1 cellular context compared by ENCODE assay signal in the genomic region with DNA sequence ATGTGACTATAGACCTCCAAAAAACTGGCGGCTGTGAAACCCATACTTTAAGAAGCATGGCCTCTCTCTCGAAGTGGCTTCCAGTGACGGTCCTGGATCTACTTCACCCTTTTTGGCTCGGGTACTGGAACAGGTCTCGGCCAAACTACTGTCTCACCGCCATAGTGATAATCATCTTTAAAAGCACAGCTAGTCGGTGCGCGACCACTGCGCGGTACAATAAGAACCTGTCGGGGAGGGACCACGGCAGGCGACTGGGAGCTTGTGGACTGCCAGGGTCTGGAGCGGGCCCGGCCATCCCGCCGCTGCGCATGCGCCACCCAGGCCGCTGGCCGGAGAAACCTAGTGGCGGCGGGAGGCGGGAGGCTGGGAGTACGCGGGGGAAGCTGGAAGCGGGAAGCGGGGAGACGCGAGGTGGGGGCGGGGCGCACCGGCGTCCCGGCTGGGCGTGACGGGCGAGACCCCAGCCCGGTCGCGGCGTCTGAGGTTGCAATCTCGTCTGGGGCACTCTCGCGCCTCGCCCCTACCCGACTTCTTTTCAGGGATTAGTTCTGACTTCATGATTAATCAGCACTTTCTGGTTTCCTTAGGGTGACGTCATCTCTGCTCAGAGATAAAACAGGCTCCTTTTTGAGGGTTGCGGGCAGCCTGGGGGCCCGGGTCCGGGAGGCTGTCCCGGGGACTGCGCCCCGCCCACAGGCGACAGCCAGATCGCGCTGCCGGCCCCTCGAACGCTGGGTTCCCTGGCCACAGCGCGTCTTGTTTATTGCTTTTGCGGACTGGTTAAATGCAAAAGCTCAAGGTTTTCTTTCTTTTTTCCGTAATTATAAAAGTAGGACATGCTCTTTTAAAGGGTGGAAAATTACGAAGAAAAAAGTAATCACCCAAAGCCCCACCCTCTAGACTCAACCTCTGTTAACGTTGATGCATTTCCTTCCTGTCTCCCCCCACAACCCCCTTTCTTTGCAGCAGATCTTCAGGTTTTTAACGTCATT.
A peak's percentile ranks its signal among the peaks of the same experiment; 100 is the strongest.
TF ChIP-seq lines count a peak whose summit lies in the region.

No MANE protein-coding gene starts in this region.

TF ChIP-seq in HepG2, 621 proteins besides CTCF, POLR2A, EP300 and RAD21 (continued from another document and continues in another):
- TF ChIP-seq, protein P1, sequence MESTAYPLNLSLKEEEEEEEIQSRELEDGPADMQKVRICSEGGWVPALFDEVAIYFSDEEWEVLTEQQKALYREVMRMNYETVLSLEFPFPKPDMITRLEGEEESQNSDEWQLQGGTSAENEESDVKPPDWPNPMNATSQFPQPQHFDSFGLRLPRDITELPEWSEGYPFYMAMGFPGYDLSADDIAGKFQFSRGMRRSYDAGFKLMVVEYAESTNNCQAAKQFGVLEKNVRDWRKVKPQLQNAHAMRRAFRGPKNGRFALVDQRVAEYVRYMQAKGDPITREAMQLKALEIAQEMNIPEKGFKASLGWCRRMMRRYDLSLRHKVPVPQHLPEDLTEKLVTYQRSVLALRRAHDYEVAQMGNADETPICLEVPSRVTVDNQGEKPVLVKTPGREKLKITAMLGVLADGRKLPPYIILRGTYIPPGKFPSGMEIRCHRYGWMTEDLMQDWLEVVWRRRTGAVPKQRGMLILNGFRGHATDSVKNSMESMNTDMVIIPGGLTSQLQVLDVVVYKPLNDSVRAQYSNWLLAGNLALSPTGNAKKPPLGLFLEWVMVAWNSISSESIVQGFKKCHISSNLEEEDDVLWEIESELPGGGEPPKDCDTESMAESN (CRISPR knock-in tag; conservative IDR thresholded peaks at IDR 0.05) = peak; percentile 67
- no peak for TF ChIP-seq ZFP62 (CRISPR knock-in tag; IDR thresholded peaks at IDR 0.05)
- TF ChIP-seq ZBTB20 (CRISPR knock-in tag; IDR thresholded peaks at IDR 0.05; ENCODE audit: borderline replicate concordance, low read depth) = no peak
- TF ChIP-seq MTF2 (CRISPR knock-in tag; IDR thresholded peaks at IDR 0.05; ENCODE audit: borderline replicate concordance) = no peak
- no peak for TF ChIP-seq ZNF451 (CRISPR knock-in tag; IDR thresholded peaks at IDR 0.05)
- TF ChIP-seq ZNF569 (CRISPR knock-in tag; IDR thresholded peaks at IDR 0.05; ENCODE audit: borderline replicate concordance) = no peak
- TF ChIP-seq ZXDC (CRISPR knock-in tag; IDR thresholded peaks at IDR 0.05) = no peak
- TF ChIP-seq ZBTB33 (CRISPR knock-in tag; IDR thresholded peaks at IDR 0.05) = no peak; the same call in 1 of the 2 replicates
- TF ChIP-seq ZNF776 (CRISPR knock-in tag; IDR thresholded peaks at IDR 0.05) = no peak
- peak; percentile 60 for TF ChIP-seq ZFX (CRISPR knock-in tag; IDR thresholded peaks at IDR 0.05; ENCODE audit: low read depth)
- no peak for TF ChIP-seq ARID2 (CRISPR knock-in tag; IDR thresholded peaks at IDR 0.05; ENCODE audit: borderline replicate concordance)
- TF ChIP-seq HIVEP1 (CRISPR knock-in tag; IDR thresholded peaks at IDR 0.05) = no peak
- TF ChIP-seq CENPBD1 (CRISPR knock-in tag; IDR thresholded peaks at IDR 0.05; ENCODE audit: borderline replicate concordance, low read depth) = no peak
- TF ChIP-seq ZNF615 (CRISPR knock-in tag; IDR thresholded peaks at IDR 0.05; ENCODE audit: borderline replicate concordance) = no peak
- TF ChIP-seq ZNF746 (CRISPR knock-in tag; IDR thresholded peaks at IDR 0.05) = peak; percentile 25; the same call in 1 of the 2 replicates
- TF ChIP-seq, protein P2, sequence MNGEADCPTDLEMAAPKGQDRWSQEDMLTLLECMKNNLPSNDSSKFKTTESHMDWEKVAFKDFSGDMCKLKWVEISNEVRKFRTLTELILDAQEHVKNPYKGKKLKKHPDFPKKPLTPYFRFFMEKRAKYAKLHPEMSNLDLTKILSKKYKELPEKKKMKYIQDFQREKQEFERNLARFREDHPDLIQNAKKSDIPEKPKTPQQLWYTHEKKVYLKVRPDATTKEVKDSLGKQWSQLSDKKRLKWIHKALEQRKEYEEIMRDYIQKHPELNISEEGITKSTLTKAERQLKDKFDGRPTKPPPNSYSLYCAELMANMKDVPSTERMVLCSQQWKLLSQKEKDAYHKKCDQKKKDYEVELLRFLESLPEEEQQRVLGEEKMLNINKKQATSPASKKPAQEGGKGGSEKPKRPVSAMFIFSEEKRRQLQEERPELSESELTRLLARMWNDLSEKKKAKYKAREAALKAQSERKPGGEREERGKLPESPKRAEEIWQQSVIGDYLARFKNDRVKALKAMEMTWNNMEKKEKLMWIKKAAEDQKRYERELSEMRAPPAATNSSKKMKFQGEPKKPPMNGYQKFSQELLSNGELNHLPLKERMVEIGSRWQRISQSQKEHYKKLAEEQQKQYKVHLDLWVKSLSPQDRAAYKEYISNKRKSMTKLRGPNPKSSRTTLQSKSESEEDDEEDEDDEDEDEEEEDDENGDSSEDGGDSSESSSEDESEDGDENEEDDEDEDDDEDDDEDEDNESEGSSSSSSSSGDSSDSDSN (CRISPR knock-in tag; IDR thresholded peaks at IDR 0.05) = peak; percentile 47; the same call in 1 of the 2 replicates
- TF ChIP-seq GATAD1 (CRISPR knock-in tag; IDR thresholded peaks at IDR 0.05) = no peak; the same call in 1 of the 2 replicates
- no peak for TF ChIP-seq MTA3 (CRISPR knock-in tag; IDR thresholded peaks at IDR 0.05)
- TF ChIP-seq GLI4 (CRISPR knock-in tag; IDR thresholded peaks at IDR 0.05; ENCODE audit: borderline replicate concordance) = no peak
- peak; percentile 78; the same call in 1 of the 2 replicates for TF ChIP-seq ZNF788 (CRISPR knock-in tag; IDR thresholded peaks at IDR 0.05; ENCODE audit: borderline replicate concordance)
- no peak for TF ChIP-seq GABPA (IDR thresholded peaks at IDR 0.05; ENCODE audit: low read depth, low read length)
- 0 out of 2 replicates have a peak, but pooled peaks have one; percentile 17 for TF ChIP-seq GABPA (CRISPR knock-in tag; IDR thresholded peaks at IDR 0.05; ENCODE audit: low read depth)
- TF ChIP-seq, protein P3, sequence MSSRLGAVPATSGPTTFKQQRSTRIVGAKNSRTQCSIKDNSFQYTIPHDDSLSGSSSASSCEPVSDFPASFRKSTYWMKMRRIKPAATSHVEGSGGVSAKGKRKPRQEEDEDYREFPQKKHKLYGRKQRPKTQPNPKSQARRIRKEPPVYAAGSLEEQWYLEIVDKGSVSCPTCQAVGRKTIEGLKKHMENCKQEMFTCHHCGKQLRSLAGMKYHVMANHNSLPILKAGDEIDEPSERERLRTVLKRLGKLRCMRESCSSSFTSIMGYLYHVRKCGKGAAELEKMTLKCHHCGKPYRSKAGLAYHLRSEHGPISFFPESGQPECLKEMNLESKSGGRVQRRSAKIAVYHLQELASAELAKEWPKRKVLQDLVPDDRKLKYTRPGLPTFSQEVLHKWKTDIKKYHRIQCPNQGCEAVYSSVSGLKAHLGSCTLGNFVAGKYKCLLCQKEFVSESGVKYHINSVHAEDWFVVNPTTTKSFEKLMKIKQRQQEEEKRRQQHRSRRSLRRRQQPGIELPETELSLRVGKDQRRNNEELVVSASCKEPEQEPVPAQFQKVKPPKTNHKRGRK (CRISPR knock-in tag; IDR thresholded peaks at IDR 0.05) = no peak
- TF ChIP-seq NR2F2 (IDR thresholded peaks at IDR 0.05; ENCODE audit: borderline replicate concordance, low read depth) = no peak
- TF ChIP-seq, protein P4, sequence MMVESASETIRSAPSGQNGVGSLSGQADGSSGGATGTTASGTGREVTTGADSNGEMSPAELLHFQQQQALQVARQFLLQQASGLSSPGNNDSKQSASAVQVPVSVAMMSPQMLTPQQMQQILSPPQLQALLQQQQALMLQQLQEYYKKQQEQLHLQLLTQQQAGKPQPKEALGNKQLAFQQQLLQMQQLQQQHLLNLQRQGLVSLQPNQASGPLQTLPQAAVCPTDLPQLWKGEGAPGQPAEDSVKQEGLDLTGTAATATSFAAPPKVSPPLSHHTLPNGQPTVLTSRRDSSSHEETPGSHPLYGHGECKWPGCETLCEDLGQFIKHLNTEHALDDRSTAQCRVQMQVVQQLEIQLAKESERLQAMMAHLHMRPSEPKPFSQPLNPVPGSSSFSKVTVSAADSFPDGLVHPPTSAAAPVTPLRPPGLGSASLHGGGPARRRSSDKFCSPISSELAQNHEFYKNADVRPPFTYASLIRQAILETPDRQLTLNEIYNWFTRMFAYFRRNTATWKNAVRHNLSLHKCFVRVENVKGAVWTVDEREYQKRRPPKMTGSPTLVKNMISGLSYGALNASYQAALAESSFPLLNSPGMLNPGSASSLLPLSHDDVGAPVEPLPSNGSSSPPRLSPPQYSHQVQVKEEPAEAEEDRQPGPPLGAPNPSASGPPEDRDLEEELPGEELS (CRISPR knock-in tag; IDR thresholded peaks at IDR 0.05) = peak; percentile 21; the same call in 1 of the 2 replicates
- peak; percentile 46; the same call in 1 of the 2 replicates for TF ChIP-seq SPEN (CRISPR knock-in tag; IDR thresholded peaks at IDR 0.05; ENCODE audit: low read depth)
- TF ChIP-seq SP5 (CRISPR knock-in tag; IDR thresholded peaks at IDR 0.05; ENCODE audit: borderline replicate concordance, low read depth) = peak; percentile 60; the same call in 1 of the 2 replicates
- no peak for TF ChIP-seq PREB (CRISPR knock-in tag; IDR thresholded peaks at IDR 0.05)
- TF ChIP-seq PATZ1 (CRISPR knock-in tag; IDR thresholded peaks at IDR 0.05) = peak; percentile 90
- TF ChIP-seq MAZ (IDR thresholded peaks at IDR 0.05; ENCODE audit: borderline replicate concordance, low read depth, low read length) = peak; percentile 33; the same call in 1 of the 2 replicates
- peak; percentile 80 for TF ChIP-seq MAZ (CRISPR knock-in tag; IDR thresholded peaks at IDR 0.05; ENCODE audit: low read depth)
- TF ChIP-seq, protein P5, sequence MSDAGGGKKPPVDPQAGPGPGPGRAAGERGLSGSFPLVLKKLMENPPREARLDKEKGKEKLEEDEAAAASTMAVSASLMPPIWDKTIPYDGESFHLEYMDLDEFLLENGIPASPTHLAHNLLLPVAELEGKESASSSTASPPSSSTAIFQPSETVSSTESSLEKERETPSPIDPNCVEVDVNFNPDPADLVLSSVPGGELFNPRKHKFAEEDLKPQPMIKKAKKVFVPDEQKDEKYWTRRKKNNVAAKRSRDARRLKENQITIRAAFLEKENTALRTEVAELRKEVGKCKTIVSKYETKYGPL (CRISPR knock-in tag; IDR thresholded peaks at IDR 0.05) = no peak
- peak; percentile 60; the same call in 1 of the 2 replicates for TF ChIP-seq ZBTB38 (CRISPR knock-in tag; IDR thresholded peaks at IDR 0.05)
- no peak for TF ChIP-seq ZNF234 (CRISPR knock-in tag; conservative IDR thresholded peaks at IDR 0.05)
